ENCODE assay signal across 1 cellular context in genomic region chr6:30617565-30618269, GRCh38.
A peak's percentile ranks its signal among the peaks of the same experiment; 100 is the strongest.
TF ChIP-seq lines count a peak whose summit lies in the region.

Gene MRPS18B, plus strand, starts transcription at chr6:30617840. Its CDS starts 26 bp downstream, at chr6:30617866.

TF ChIP-seq in K562, 482 proteins besides CTCF, POLR2A, EP300 and RAD21 (continued from another document and continues in another):
- 0 out of 2 replicates have a peak, but pooled peaks have one; percentile 32 for TF ChIP-seq ZFP1 (CRISPR knock-in tag; IDR thresholded peaks at IDR 0.05)
- peak; percentile 83 for TF ChIP-seq SUPT5H (IDR thresholded peaks at IDR 0.05)
- peak; percentile 69; the same call in 1 of the 2 replicates for TF ChIP-seq ATF3 (IDR thresholded peaks at IDR 0.05)
- TF ChIP-seq ATF3 (CRISPR knock-in tag; conservative IDR thresholded peaks at IDR 0.05) = no peak
- TF ChIP-seq HSF4 (CRISPR knock-in tag; IDR thresholded peaks at IDR 0.05; ENCODE audit: borderline replicate concordance) = peak; percentile 85; the same call in 1 of the 2 replicates
- TF ChIP-seq MXI1 (IDR thresholded peaks at IDR 0.05; ENCODE audit: low read depth, low read length) = peak; percentile 96
- TF ChIP-seq SIN3B (IDR thresholded peaks at IDR 0.05; ENCODE audit: low read depth) = peak; percentile 81; the same call in 1 of the 2 replicates
- 0 out of 2 replicates have a peak, but pooled peaks have one; percentile 12 for TF ChIP-seq ZKSCAN1 (IDR thresholded peaks at IDR 0.05; ENCODE audit: low read depth, low read length)
- no peak; the same call in 1 of the 2 replicates for TF ChIP-seq ZBTB12 (CRISPR knock-in tag; IDR thresholded peaks at IDR 0.05)
- TF ChIP-seq ZNF668 (CRISPR knock-in tag; IDR thresholded peaks at IDR 0.05) = 0 out of 2 replicates have a peak, but pooled peaks have one; percentile 12
- peak; percentile 59; the same call in 1 of the 2 replicates for TF ChIP-seq THAP12 (CRISPR knock-in tag; IDR thresholded peaks at IDR 0.05)
- TF ChIP-seq MAX (CRISPR knock-in tag; IDR thresholded peaks at IDR 0.05) = peak; percentile 96
- TF ChIP-seq RFX5 (IDR thresholded peaks at IDR 0.05; ENCODE audit: low read depth, low read length) = no peak
- TF ChIP-seq MYC (IDR thresholded peaks at IDR 0.05; ENCODE audit: low read depth, low read length) = peak; percentile 94
- peak; percentile 95 for TF ChIP-seq MYC (CRISPR knock-in tag; IDR thresholded peaks at IDR 0.05; ENCODE audit: borderline replicate concordance, low read depth)
- peak; percentile 96 for TF ChIP-seq ETV1 (tag; conservative IDR thresholded peaks at IDR 0.05; ENCODE audit: low read depth)
- no peak for TF ChIP-seq NR3C1 (CRISPR knock-in tag; IDR thresholded peaks at IDR 0.05)
- TF ChIP-seq CXXC5 (CRISPR knock-in tag; IDR thresholded peaks at IDR 0.05) = peak; percentile 86
- TF ChIP-seq HNRNPH1 (optimal IDR thresholded peaks at IDR 0.05; ENCODE audit: low read depth, low read length) = no peak
- 0 out of 2 replicates have a peak, but pooled peaks have one; percentile 64 for TF ChIP-seq ZNF644 (tag; IDR thresholded peaks at IDR 0.05; ENCODE audit: low read depth)
- TF ChIP-seq MLX (CRISPR knock-in tag; conservative IDR thresholded peaks at IDR 0.05) = 0 out of 4 replicates have a peak, but pooled peaks of 1 of the 2 experiments have one; percentile 35
- TF ChIP-seq SAP30 (IDR thresholded peaks at IDR 0.05; ENCODE audit: borderline replicate concordance, insufficient read depth, low read depth, low read length, poor library complexity, severe bottlenecking) = peak; percentile 99
- peak; percentile 74 for TF ChIP-seq SP1 (CRISPR knock-in tag; IDR thresholded peaks at IDR 0.05)
- peak; percentile 27; the same call in 1 of the 2 replicates for TF ChIP-seq ERF (CRISPR knock-in tag; IDR thresholded peaks at IDR 0.05)
- peak in 1 of 2 experiments; percentile 91; a peak in 2 of 4 replicates for TF ChIP-seq ZNF639 (CRISPR knock-in tag; conservative IDR thresholded peaks at IDR 0.05 in 1 of 2, IDR thresholded peaks at IDR 0.05 in 1 of 2)
- peak; percentile 64; the same call in 1 of the 2 replicates for TF ChIP-seq NCOA6 (IDR thresholded peaks at IDR 0.05)
- no peak for TF ChIP-seq U2AF1 (optimal IDR thresholded peaks at IDR 0.05; ENCODE audit: low read depth, low read length)
- no peak for TF ChIP-seq NR2C1 (IDR thresholded peaks at IDR 0.05)
- peak; percentile 80 for TF ChIP-seq NR2C1 (tag; IDR thresholded peaks at IDR 0.05)
- TF ChIP-seq MCM5 (IDR thresholded peaks at IDR 0.05; ENCODE audit: low read depth) = no peak
- TF ChIP-seq TGIF2 (CRISPR knock-in tag; IDR thresholded peaks at IDR 0.05) = no peak; the same call in 1 of the 2 replicates
- peak; percentile 84; the same call in 1 of the 2 replicates for TF ChIP-seq PHTF2 (CRISPR knock-in tag; IDR thresholded peaks at IDR 0.05)
- peak; percentile 96 for TF ChIP-seq HNRNPLL (IDR thresholded peaks at IDR 0.05; ENCODE audit: low read depth, low read length, poor library complexity, severe bottlenecking)
- TF ChIP-seq GTF2B (IDR thresholded peaks at IDR 0.05; ENCODE audit: extremely low read depth, insufficient read length) = peak; percentile 75
- peak; percentile 100 for TF ChIP-seq ZNF740 (CRISPR knock-in tag; IDR thresholded peaks at IDR 0.05)
- peak in 1 of 2 experiments; percentile 98; a peak in 2 of 4 replicates for TF ChIP-seq ZNF740 (tag; IDR thresholded peaks at IDR 0.05)
- TF ChIP-seq MLLT1 (IDR thresholded peaks at IDR 0.05) = peak in 1 of 2 experiments; percentile 34; a peak in 2 of 4 replicates
- no peak; the same call in 1 of the 2 replicates for TF ChIP-seq HCFC1 (IDR thresholded peaks at IDR 0.05; ENCODE audit: low read depth, low read length)
- 0 out of 2 replicates have a peak, but pooled peaks have one; percentile 69 for TF ChIP-seq ZNF224 (CRISPR knock-in tag; IDR thresholded peaks at IDR 0.05)
- TF ChIP-seq IRF9 (tag; IDR thresholded peaks at IDR 0.05) = 0 out of 2 replicates have a peak, but pooled peaks have one; percentile 25
- TF ChIP-seq ATF6 (CRISPR knock-in tag; IDR thresholded peaks at IDR 0.05) = peak; percentile 76
- TF ChIP-seq EP400 (IDR thresholded peaks at IDR 0.05) = peak; percentile 100
- peak; percentile 94 for TF ChIP-seq VEZF1 (CRISPR knock-in tag; IDR thresholded peaks at IDR 0.05)
- TF ChIP-seq JUN (IDR thresholded peaks at IDR 0.05; ENCODE audit: borderline replicate concordance, low read depth, low read length) = peak; percentile 59; the same call in 1 of the 2 replicates
- no peak for TF ChIP-seq JUN (CRISPR knock-in tag; IDR thresholded peaks at IDR 0.05; ENCODE audit: borderline replicate concordance)
- TF ChIP-seq ZEB2 (IDR thresholded peaks at IDR 0.05) = 0 out of 2 replicates have a peak, but pooled peaks have one; percentile 6
